Comparison of ENCODE assay signal across 23 cellular contexts in genomic region chr5:109989994-109990722, GRCh38.
A peak's percentile ranks its signal among the peaks of the same experiment; 100 is the strongest.
DNase-seq lines count a peak whose midpoint lies in the region; ATAC-seq and TF ChIP-seq lines count a peak whose summit lies in the region.
"Had no signal": no experiment of that assay in that cellular context is flagged by ENCODE, and none has a peak within 500 bp of the region (broad histone marks: within the 10 kb centered on the region; RNA-seq: fewer than 3 reads in every experiment).

No MANE protein-coding gene starts in this region.

- no peak overlapping the region for H3K4me3 ChIP-seq in mucosa of descending colon
- no peak overlapping the region for H3K4me3 ChIP-seq in effector memory CD4-positive, alpha-beta T cell (ENCODE audit: insufficient read depth, low read depth, low read length, poor library complexity, severe bottlenecking)
- H3K4me3 ChIP-seq: BLaER1, Peyer's patch, SK-N-MC had no signal

- no peaks in the 10 kb centered on the region for H3K9me3 ChIP-seq in mucosa of descending colon
- no peaks in the 10 kb centered on the region for H3K9me3 ChIP-seq in effector memory CD4-positive, alpha-beta T cell (ENCODE audit: control insufficient read depth, low read length)
- H3K9me3 ChIP-seq: Peyer's patch had no signal

- peak; percentile 87 for ATAC-seq in left colon
- peak; percentile 50 for ATAC-seq in mucosa of descending colon
- ATAC-seq in HG02678 (IDR thresholded peaks at IDR 0.05; ENCODE audit: unreplicated experiment) = no peak

- no peaks in the 10 kb centered on the region for H3K4me1 ChIP-seq in mucosa of descending colon (ENCODE audit: low read depth)
- H3K4me1 ChIP-seq in effector memory CD4-positive, alpha-beta T cell (ENCODE audit: control insufficient read depth, insufficient read depth, low read length, poor library complexity, severe bottlenecking) = no peaks in the 10 kb centered on the region
- H3K4me1 ChIP-seq: Peyer's patch had no signal

- intact Hi-C loops in left colon (cut with DNase I, micrococcal nuclease) (no loop called here), mucosa of descending colon (cut with DNase I, micrococcal nuclease) (no loop called here)

- H3K27me3 ChIP-seq in effector memory CD4-positive, alpha-beta T cell (replicated peaks; ENCODE audit: control insufficient read depth, insufficient read depth, low read length, poor library complexity, severe bottlenecking) = no peaks in the 10 kb centered on the region
- H3K27me3 ChIP-seq: BLaER1, Peyer's patch had no signal

- no peaks in the 10 kb centered on the region for H3K36me3 ChIP-seq in mucosa of descending colon (ENCODE audit: low read depth)
- no peaks in the 10 kb centered on the region for H3K36me3 ChIP-seq in effector memory CD4-positive, alpha-beta T cell (ENCODE audit: control insufficient read depth, insufficient read depth, low read length)
- H3K36me3 ChIP-seq: BLaER1, Peyer's patch had no signal

- TF ChIP-seq CTCF in 22Rv1 (IDR thresholded peaks at IDR 0.05) = no peak
- TF ChIP-seq CTCF in mucosa of descending colon (IDR thresholded peaks at IDR 0.05) = no peak

- H3K27ac ChIP-seq in 22Rv1 = peak overlapping the region; percentile 59
- H3K27ac ChIP-seq in effector memory CD4-positive, alpha-beta T cell (ENCODE audit: insufficient read depth, low read length, poor library complexity, severe bottlenecking) = no peak overlapping the region
- H3K27ac ChIP-seq: BLaER1, KMS-11, SK-N-MC had no signal

- DNase-seq in HuH-7 (ENCODE audit: low spot score) = peak; percentile 20
- DNase-seq in left colon = no peak
- no peak for DNase-seq in mucosa of descending colon
- no peak for DNase-seq in NCI-H146 treated with DMSO at 0.1 percent for 48 hours (lab: John Stamatoyannopoulos, UW; ENCODE audit: unreplicated experiment)
- DNase-seq in OCI-M2 (lab: John Stamatoyannopoulos, UW; ENCODE audit: unreplicated experiment) = no peak
- no peak for DNase-seq in effector memory CD4-positive, alpha-beta T cell
- DNase-seq: 8988T; ACHN; CD4-positive, CD25-positive, alpha-beta regulatory T cell; MM.1S; NCI-H1048; NCI-H1417; NCI-H1694 treated with DMSO at 0.1 percent for 48 hours; NCI-H2081; NCI-H2227 treated with DMSO at 0.1 percent for 48 hours; NCI-H69; Peyer's patch; SHP77 treated with DMSO at 0.1 percent for 48 hours had no signal
